In the genomic region with DNA sequence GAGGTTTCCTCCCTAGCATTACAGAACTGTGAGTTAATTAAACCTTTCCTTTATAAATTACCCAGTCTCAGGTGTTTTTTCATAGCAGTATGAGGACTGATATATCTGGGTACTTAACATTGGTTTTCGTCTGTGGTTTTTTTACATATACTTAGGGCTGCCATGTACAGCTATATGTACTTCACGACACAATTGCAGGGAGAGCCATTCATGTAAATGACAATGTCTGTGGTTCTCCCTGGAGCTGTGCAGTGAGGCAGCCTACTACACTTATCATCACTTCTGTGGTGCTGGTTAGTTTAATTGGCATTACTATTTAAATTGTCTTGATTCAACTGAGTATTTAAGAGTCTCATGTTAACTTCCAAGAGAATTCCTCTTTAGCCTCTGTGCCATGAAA, we compare ENCODE assay signal across 20 cellular contexts.
"Had no signal": no experiment of that assay in that cellular context is flagged by ENCODE, and none has a peak within 500 bp of the region (broad histone marks: within the 10 kb centered on the region; RNA-seq: fewer than 3 reads in every experiment).

No MANE protein-coding gene starts in this region.

- H3K27ac ChIP-seq: heart right ventricle, neural progenitor cell, upper lobe of left lung had no signal

- H2AFZ ChIP-seq: neural progenitor cell had no signal

- H3K36me3 ChIP-seq: neural progenitor cell had no signal

- H3K4me3 Mint-ChIP-seq: activated B cell treated with CpG ODN at 0.5 μM for 24 hours; activated CD4-positive, alpha-beta memory T cell treated with anti-CD3 and anti-CD28 coated beads, Interleukin-2, amount 10 ng/mL, durations not matched to agents 7 days and 5 days; activated naive CD8-positive, alpha-beta T cell treated with anti-CD3 and anti-CD28 coated beads, Interleukin-2, amount 10 ng/mL, durations not matched to agents 7 days and 5 days; activated T-helper 1 cell treated with anti-CD3 and anti-CD28 coated beads, Interleukin-12 subunit alpha, Interleukin-12 subunit beta, Interleukin-2, Interleukin-4 antibody, amounts not matched to agents 30 ng/mL and 10 ng/mL and 1 ng/mL, durations not matched to agents 14 hours and 24 hours and 36 hours; neural progenitor cell; stimulated activated naive B cell treated with anti-CD40 and anti-IgM and Interleukin-4, amounts not matched to agents 10 μg/mL and 1 μg/mL and 100 μg/mL, for 72 hours had no signal

- H3K27ac Mint-ChIP-seq: activated B cell treated with CpG ODN at 0.5 μM for 24 hours; activated CD4-positive, alpha-beta memory T cell treated with anti-CD3 and anti-CD28 coated beads, Interleukin-2, amount 10 ng/mL, durations not matched to agents 7 days and 5 days; activated naive CD8-positive, alpha-beta T cell treated with anti-CD3 and anti-CD28 coated beads, Interleukin-2, amount 10 ng/mL, durations not matched to agents 7 days and 5 days; activated T-helper 1 cell treated with anti-CD3 and anti-CD28 coated beads, Interleukin-12 subunit alpha, Interleukin-12 subunit beta, Interleukin-2, Interleukin-4 antibody, amounts not matched to agents 30 ng/mL and 10 ng/mL and 1 ng/mL, durations not matched to agents 14 hours and 24 hours and 36 hours; neural progenitor cell; stimulated activated naive B cell treated with anti-CD40 and anti-IgM and Interleukin-4, amounts not matched to agents 10 μg/mL and 1 μg/mL and 100 μg/mL, for 72 hours had no signal

- H3K9ac ChIP-seq: neural progenitor cell had no signal

- H3K9me3 Mint-ChIP-seq: activated B cell treated with CpG ODN at 0.5 μM for 24 hours; activated CD4-positive, alpha-beta memory T cell treated with anti-CD3 and anti-CD28 coated beads, Interleukin-2, amount 10 ng/mL, durations not matched to agents 7 days and 5 days; activated naive CD8-positive, alpha-beta T cell treated with anti-CD3 and anti-CD28 coated beads, Interleukin-2, amount 10 ng/mL, durations not matched to agents 7 days and 5 days; activated T-helper 1 cell treated with anti-CD3 and anti-CD28 coated beads, Interleukin-12 subunit alpha, Interleukin-12 subunit beta, Interleukin-2, Interleukin-4 antibody, amounts not matched to agents 30 ng/mL and 10 ng/mL and 1 ng/mL, durations not matched to agents 14 hours and 24 hours and 36 hours; stimulated activated naive B cell treated with anti-CD40 and anti-IgM and Interleukin-4, amounts not matched to agents 10 μg/mL and 1 μg/mL and 100 μg/mL, for 72 hours had no signal

- H3K4me1 ChIP-seq: neural progenitor cell had no signal

- H3K27me3 Mint-ChIP-seq: activated B cell treated with CpG ODN at 0.5 μM for 24 hours; activated CD4-positive, alpha-beta memory T cell treated with anti-CD3 and anti-CD28 coated beads, Interleukin-2, amount 10 ng/mL, durations not matched to agents 7 days and 5 days; activated naive CD8-positive, alpha-beta T cell treated with anti-CD3 and anti-CD28 coated beads, Interleukin-2, amount 10 ng/mL, durations not matched to agents 7 days and 5 days; stimulated activated naive B cell treated with anti-CD40 and anti-IgM and Interleukin-4, amounts not matched to agents 10 μg/mL and 1 μg/mL and 100 μg/mL, for 72 hours had no signal

- DNase-seq: activated B cell treated with CpG ODN at 0.5 μM for 24 hours; activated CD4-positive, alpha-beta memory T cell treated with anti-CD3 and anti-CD28 coated beads, Interleukin-2, amount 10 ng/mL, durations not matched to agents 7 days and 5 days; activated CD4-positive, alpha-beta T cell treated with anti-CD3 and anti-CD28 coated beads for 4 hours; activated gamma-delta T cell treated with Interleukin-2 at 50 U/mL for 16 hours; activated naive CD8-positive, alpha-beta T cell treated with anti-CD3 and anti-CD28 coated beads, Interleukin-2, amount 10 ng/mL, durations not matched to agents 7 days and 5 days; amygdala; cortex of kidney; heart right ventricle; islet precursor cell; left cardiac atrium; posterior cingulate gyrus; small intestine; stimulated activated CD4-positive, alpha-beta T cell treated with anti-CD3 and anti-CD28 coated beads, Interleukin-2, amount 100 ng/mL, for 24 hours; stimulated activated naive B cell treated with anti-CD40 and anti-IgM and Interleukin-4, amounts not matched to agents 10 μg/mL and 1 μg/mL and 100 μg/mL, for 72 hours; T-helper 1 cell; T1000; upper lobe of left lung had no signal

- H3K4me3 ChIP-seq: heart right ventricle, neural progenitor cell, upper lobe of left lung had no signal

- H3K4me1 Mint-ChIP-seq: neural progenitor cell had no signal

- ATAC-seq: sciatic nerve had no signal

- H3K27me3 ChIP-seq: heart right ventricle, neural progenitor cell, upper lobe of left lung had no signal

- H3K9me3 ChIP-seq: heart right ventricle, upper lobe of left lung had no signal

- H3K4me2 ChIP-seq: neural progenitor cell had no signal
